In genomic region chr19:2168619-2169424, GRCh38 we compare ENCODE assay signal across 1 cellular context.
A peak's percentile ranks its signal among the peaks of the same experiment; 100 is the strongest.
TF ChIP-seq lines count a peak whose summit lies in the region.

No MANE protein-coding gene starts in this region.

TF ChIP-seq in HepG2, 621 proteins besides CTCF, POLR2A, EP300 and RAD21 (continued from another document):
- no peak for TF ChIP-seq ZNF646 (CRISPR knock-in tag; IDR thresholded peaks at IDR 0.05)
- TF ChIP-seq LRRFIP1 (CRISPR knock-in tag; conservative IDR thresholded peaks at IDR 0.05), result no peak
- no peak for TF ChIP-seq MYNN (CRISPR knock-in tag; IDR thresholded peaks at IDR 0.05; ENCODE audit: low read depth)
- no peak for TF ChIP-seq ZNF501 (CRISPR knock-in tag; IDR thresholded peaks at IDR 0.05)
- TF ChIP-seq ARID2 (CRISPR knock-in tag; IDR thresholded peaks at IDR 0.05; ENCODE audit: borderline replicate concordance), result no peak; the same call in 1 of the 2 replicates
- no peak for TF ChIP-seq SRY (CRISPR knock-in tag; IDR thresholded peaks at IDR 0.05)
- TF ChIP-seq SP4 (CRISPR knock-in tag; IDR thresholded peaks at IDR 0.05), result peak; percentile 69; the same call in 1 of the 2 replicates
- 0 out of 2 replicates have a peak, but pooled peaks have one; percentile 38 for TF ChIP-seq RBAK (CRISPR knock-in tag; IDR thresholded peaks at IDR 0.05)
- TF ChIP-seq ZNF800 (CRISPR knock-in tag; IDR thresholded peaks at IDR 0.05), result peak; percentile 83
- no peak for TF ChIP-seq ZNF672 (CRISPR knock-in tag; IDR thresholded peaks at IDR 0.05)
- no peak; the same call in 1 of the 2 replicates for TF ChIP-seq ZNF780A (CRISPR knock-in tag; IDR thresholded peaks at IDR 0.05)
- TF ChIP-seq SUZ12 (IDR thresholded peaks at IDR 0.05; ENCODE audit: low read depth, low read length), result no peak
- TF ChIP-seq ZNF704 (CRISPR knock-in tag; IDR thresholded peaks at IDR 0.05; ENCODE audit: borderline replicate concordance), result no peak
- no peak for TF ChIP-seq ELF4 (CRISPR knock-in tag; IDR thresholded peaks at IDR 0.05; ENCODE audit: borderline replicate concordance)
- TF ChIP-seq TARDBP (CRISPR knock-in tag; IDR thresholded peaks at IDR 0.05), result peak; percentile 79; the same call in 1 of the 2 replicates
- peak; percentile 50 for TF ChIP-seq HNF1A (IDR thresholded peaks at IDR 0.05; ENCODE audit: low read depth)
- peak; percentile 81; the same call in 1 of the 2 replicates for TF ChIP-seq HNF1A (CRISPR knock-in tag; IDR thresholded peaks at IDR 0.05; ENCODE audit: borderline replicate concordance)
- TF ChIP-seq NFATC3 (CRISPR knock-in tag; IDR thresholded peaks at IDR 0.05), result no peak
- no peak for TF ChIP-seq ZNF598 (CRISPR knock-in tag; IDR thresholded peaks at IDR 0.05; ENCODE audit: borderline replicate concordance)
- no peak for TF ChIP-seq ZNF446 (CRISPR knock-in tag; IDR thresholded peaks at IDR 0.05)
- no peak for TF ChIP-seq PRPF4 (IDR thresholded peaks at IDR 0.05; ENCODE audit: low read depth, low read length, poor library complexity, severe bottlenecking)
- peak; percentile 9; the same call in 1 of the 2 replicates for TF ChIP-seq ZNF24 (IDR thresholded peaks at IDR 0.05)
- no peak; the same call in 1 of the 2 replicates for TF ChIP-seq RELA (CRISPR knock-in tag; IDR thresholded peaks at IDR 0.05)
- no peak for TF ChIP-seq SRF (IDR thresholded peaks at IDR 0.05; ENCODE audit: low read depth, low read length)
- peak; percentile 52; the same call in 1 of the 2 replicates for TF ChIP-seq ATF5 (CRISPR knock-in tag; IDR thresholded peaks at IDR 0.05; ENCODE audit: low read depth)
- no peak for TF ChIP-seq ZNF280B (CRISPR knock-in tag; IDR thresholded peaks at IDR 0.05; ENCODE audit: borderline replicate concordance)
- TF ChIP-seq ZBTB1 (CRISPR knock-in tag; IDR thresholded peaks at IDR 0.05; ENCODE audit: borderline replicate concordance), result no peak
- no peak for TF ChIP-seq AGO1 (IDR thresholded peaks at IDR 0.05; ENCODE audit: low read depth, low read length, poor library complexity, severe bottlenecking)
- TF ChIP-seq TFDP1 (CRISPR knock-in tag; IDR thresholded peaks at IDR 0.05; ENCODE audit: borderline replicate concordance), result peak; percentile 22; the same call in 1 of the 2 replicates
- TF ChIP-seq BHLHE40 (IDR thresholded peaks at IDR 0.05; ENCODE audit: low read length), result peak; percentile 54
- peak; percentile 69; the same call in 1 of the 2 replicates for TF ChIP-seq CREB1 (IDR thresholded peaks at IDR 0.05)
- TF ChIP-seq CREB1 (CRISPR knock-in tag; IDR thresholded peaks at IDR 0.05), result peak; percentile 78
- peak; percentile 88 for TF ChIP-seq TCF7 (IDR thresholded peaks at IDR 0.05; ENCODE audit: low read depth)
- no peak for TF ChIP-seq DNMT1 (CRISPR knock-in tag; IDR thresholded peaks at IDR 0.05)
- TF ChIP-seq BCL3 (CRISPR knock-in tag; IDR thresholded peaks at IDR 0.05), result no peak
